In the genomic region with DNA sequence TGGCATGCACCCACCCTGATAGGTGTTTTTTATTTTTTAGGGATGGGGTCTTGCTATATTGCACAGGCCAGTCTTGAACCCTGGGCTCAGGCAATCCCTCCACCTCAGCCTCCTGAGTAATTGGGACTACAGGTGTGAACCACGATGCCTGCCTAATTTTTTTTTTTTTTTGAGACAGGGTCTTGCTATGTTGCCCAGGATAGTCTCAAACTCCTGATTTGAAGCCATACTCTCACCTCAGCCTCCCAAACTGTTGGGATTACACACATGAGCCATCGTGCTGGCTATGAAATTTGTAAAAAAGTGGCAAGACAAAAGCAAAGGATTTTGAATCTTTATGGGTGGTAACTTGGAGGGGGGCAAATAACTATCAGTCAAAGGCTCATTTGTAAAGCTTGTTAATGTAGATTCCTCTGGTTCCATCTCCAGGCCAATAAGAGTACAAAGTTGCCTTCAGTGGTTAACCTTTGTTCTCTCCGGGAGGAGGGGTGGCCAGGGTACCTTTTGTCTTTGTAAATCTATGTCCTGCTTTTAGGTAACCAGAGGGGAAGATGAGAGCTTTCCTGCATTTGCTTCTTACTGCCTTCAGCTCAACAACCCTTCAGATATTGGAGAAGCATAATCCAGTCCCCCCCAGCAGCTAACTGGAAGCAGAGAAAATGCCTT, we compare ENCODE assay signal across 2 cellular contexts.
TF ChIP-seq lines count a peak whose summit lies in the region.

No MANE protein-coding gene starts in this region.

TF ChIP-seq in HEK293, 187 proteins besides CTCF, POLR2A, EP300 and RAD21 (continued from another document):
- TF ChIP-seq ZNF266 (tag by site-specific recombination; IDR thresholded peaks at IDR 0.05; ENCODE audit: low read depth), result no peak

TF ChIP-seq in liver, 16 proteins besides CTCF, POLR2A, EP300 and RAD21:
- TF ChIP-seq REST (IDR thresholded peaks at IDR 0.05) (no peak), HNF4A (conservative IDR thresholded peaks at IDR 0.05) (peak; percentile 4 to 45)
